Comparison of ENCODE assay signal across 27 cellular contexts in genomic region chr2:207090389-207090788, GRCh38.
DNase-seq lines count a peak whose midpoint lies in the region; ATAC-seq, FAIRE-seq and TF ChIP-seq lines count a peak whose summit lies in the region.
"Had no signal": no experiment of that assay in that cellular context is flagged by ENCODE, and none has a peak within 500 bp of the region (broad histone marks: within the 10 kb centered on the region; RNA-seq: fewer than 3 reads in every experiment).

No MANE protein-coding gene starts in this region.

- TF ChIP-seq CTCF in endothelial cell (IDR thresholded peaks at IDR 0.05; ENCODE audit: unreplicated experiment), result no peak

- ATAC-seq in activated naive CD8-positive, alpha-beta T cell treated with anti-CD3 and anti-CD28 coated beads, Interleukin-2, amount 50 U/mL, for 24 hours, result no peak
- peak; percentile 57 to 72 for ATAC-seq in stimulated activated naive B cell treated with anti-CD40 and anti-IgM and Interleukin-4, amounts not matched to agents 10 μg/mL and 1 μg/mL and 100 μg/mL, for 72 hours (replicated peaks)
- no peak for ATAC-seq in HG03378 (IDR thresholded peaks at IDR 0.05; ENCODE audit: unreplicated experiment)
- ATAC-seq: activated CD4-positive, CD25-positive, alpha-beta regulatory T cell treated with anti-CD3 and anti-CD28 coated beads, Interleukin-2, amount 50 U/mL, for 24 hours; activated CD8-positive, alpha-beta T cell treated with anti-CD3 and anti-CD28 coated beads for 36 hours had no signal

- no peak overlapping the region for H3K4me3 Mint-ChIP-seq in activated naive CD8-positive, alpha-beta T cell
- H3K4me3 Mint-ChIP-seq in activated naive CD8-positive, alpha-beta T cell treated with anti-CD3 and anti-CD28 coated beads, Interleukin-2, amount 50 U/mL, for 24 hours, result no peak overlapping the region
- peak overlapping the region; percentile 35 for H3K4me3 Mint-ChIP-seq in endothelial cell (ENCODE audit: unreplicated experiment)
- no peak overlapping the region for H3K4me3 Mint-ChIP-seq in stimulated activated naive B cell treated with anti-CD40 and anti-IgM and Interleukin-4, amounts not matched to agents 10 μg/mL and 1 μg/mL and 100 μg/mL, for 72 hours
- H3K4me3 Mint-ChIP-seq: activated CD8-positive, alpha-beta T cell treated with anti-CD3 and anti-CD28 coated beads for 36 hours had no signal

- peaks cover 21% of the 10 kb centered on the region; the same call in 1 of the 2 replicates for H3K36me3 ChIP-seq in HUES48 (ENCODE audit: control insufficient read depth, insufficient read depth, low read length)
- H3K36me3 ChIP-seq: breast epithelium had no signal

- no peak for FAIRE-seq in RCC 7860 (lab: Jason Lieb, UNC)
- FAIRE-seq: endometrium had no signal

- H3K27ac ChIP-seq in HUES48 (ENCODE audit: low read depth, low read length), result peak overlapping the region; percentile 17
- H3K27ac ChIP-seq: adrenal gland, breast epithelium, HL-60, lower lobe of right lung, RWPE1, skin epidermis had no signal

- H3K9me3 Mint-ChIP-seq in activated naive CD8-positive, alpha-beta T cell (ENCODE audit: low read depth), result no peaks in the 10 kb centered on the region
- H3K9me3 Mint-ChIP-seq in activated naive CD8-positive, alpha-beta T cell treated with anti-CD3 and anti-CD28 coated beads, Interleukin-2, amount 50 U/mL, for 24 hours, result peaks cover 7% of the 10 kb centered on the region
- no peaks in the 10 kb centered on the region for H3K9me3 Mint-ChIP-seq in endothelial cell (ENCODE audit: unreplicated experiment)
- peaks cover 4 to 5% of the 10 kb centered on the region in 2 donors for H3K9me3 Mint-ChIP-seq in stimulated activated naive B cell treated with anti-CD40 and anti-IgM and Interleukin-4, amounts not matched to agents 10 μg/mL and 1 μg/mL and 100 μg/mL, for 72 hours

- no peaks in the 10 kb centered on the region for H3K27me3 ChIP-seq in HUES48 (ENCODE audit: control insufficient read depth, insufficient read depth, low read length)
- H3K27me3 ChIP-seq: adrenal gland, BE2C, breast epithelium had no signal

- peak overlapping the region; percentile 31 for H3K27ac Mint-ChIP-seq in activated naive CD8-positive, alpha-beta T cell
- H3K27ac Mint-ChIP-seq in activated naive CD8-positive, alpha-beta T cell treated with anti-CD3 and anti-CD28 coated beads, Interleukin-2, amount 50 U/mL, for 24 hours, result no peak overlapping the region
- peak overlapping the region; percentile 91 for H3K27ac Mint-ChIP-seq in endothelial cell (ENCODE audit: unreplicated experiment)
- peak overlapping the region; percentile 32 for H3K27ac Mint-ChIP-seq in stimulated activated naive B cell treated with anti-CD40 and anti-IgM and Interleukin-4, amounts not matched to agents 10 μg/mL and 1 μg/mL and 100 μg/mL, for 72 hours
- H3K27ac Mint-ChIP-seq: activated CD8-positive, alpha-beta T cell treated with anti-CD3 and anti-CD28 coated beads for 36 hours had no signal

- H3K9me3 ChIP-seq in HUES48 (ENCODE audit: control insufficient read depth, insufficient read depth, low read length), result no peaks in the 10 kb centered on the region
- H3K9me3 ChIP-seq: adrenal gland, BE2C, breast epithelium, Caco-2, lower lobe of right lung had no signal

- peaks cover 25% of the 10 kb centered on the region for H3K36me3 Mint-ChIP-seq in activated naive CD8-positive, alpha-beta T cell
- peaks cover 16% of the 10 kb centered on the region for H3K36me3 Mint-ChIP-seq in activated naive CD8-positive, alpha-beta T cell treated with anti-CD3 and anti-CD28 coated beads, Interleukin-2, amount 50 U/mL, for 24 hours (ENCODE audit: low read depth)
- peaks cover 41% of the 10 kb centered on the region for H3K36me3 Mint-ChIP-seq in endothelial cell (ENCODE audit: low read depth, unreplicated experiment)
- peaks cover 36 to 64% of the 10 kb centered on the region in 2 donors for H3K36me3 Mint-ChIP-seq in stimulated activated naive B cell treated with anti-CD40 and anti-IgM and Interleukin-4, amounts not matched to agents 10 μg/mL and 1 μg/mL and 100 μg/mL, for 72 hours

- H3K4me3 ChIP-seq in HUES48 (ENCODE audit: low read depth, low read length), result no peak overlapping the region
- H3K4me3 ChIP-seq: adrenal gland, breast epithelium, lower lobe of right lung, skin epidermis had no signal

- H3K27me3 Mint-ChIP-seq in activated naive CD8-positive, alpha-beta T cell, result no peaks in the 10 kb centered on the region
- no peaks in the 10 kb centered on the region for H3K27me3 Mint-ChIP-seq in activated naive CD8-positive, alpha-beta T cell treated with anti-CD3 and anti-CD28 coated beads, Interleukin-2, amount 50 U/mL, for 24 hours
- peaks cover 12% of the 10 kb centered on the region for H3K27me3 Mint-ChIP-seq in endothelial cell (ENCODE audit: unreplicated experiment)
- no peaks in the 10 kb centered on the region for H3K27me3 Mint-ChIP-seq in stimulated activated naive B cell treated with anti-CD40 and anti-IgM and Interleukin-4, amounts not matched to agents 10 μg/mL and 1 μg/mL and 100 μg/mL, for 72 hours
- H3K27me3 Mint-ChIP-seq: activated CD8-positive, alpha-beta T cell treated with anti-CD3 and anti-CD28 coated beads for 36 hours had no signal

- DNase-seq in activated naive CD8-positive, alpha-beta T cell treated with anti-CD3 and anti-CD28 coated beads, Interleukin-2, amount 50 U/mL, for 24 hours, result no peak
- DNase-seq in endothelial cell (ENCODE audit: low spot score) (no peak), RCC 7860 (ENCODE audit: low spot score) (no peak), DMS 273 treated with DMSO at 0.1 percent for 48 hours (lab: John Stamatoyannopoulos, UW) (no peak)
- DNase-seq in stimulated activated naive B cell treated with anti-CD40 and anti-IgM and Interleukin-4, amounts not matched to agents 10 μg/mL and 1 μg/mL and 100 μg/mL, for 72 hours, result no peak
- DNase-seq: activated CD8-positive, alpha-beta T cell treated with anti-CD3 and anti-CD28 coated beads for 36 hours; activated gamma-delta T cell; activated T-cell treated with anti-CD3 and anti-CD28 coated beads, Interleukin-2, amount 50 U/mL, for 1 hour; adrenal gland; BE2C; Caco-2; cortex of kidney; H7; islet precursor cell; lower lobe of right lung; NCI-H1092; NCI-H187 treated with DMSO at 0.1 percent for 48 hours; NCI-H774 had no signal

- peaks cover 58% of the 10 kb centered on the region for H3K4me1 Mint-ChIP-seq in activated naive CD8-positive, alpha-beta T cell (ENCODE audit: low read depth)
- peaks cover 41% of the 10 kb centered on the region for H3K4me1 Mint-ChIP-seq in activated naive CD8-positive, alpha-beta T cell treated with anti-CD3 and anti-CD28 coated beads, Interleukin-2, amount 50 U/mL, for 24 hours
- peaks cover 85% of the 10 kb centered on the region for H3K4me1 Mint-ChIP-seq in endothelial cell (ENCODE audit: unreplicated experiment)
- H3K4me1 Mint-ChIP-seq in stimulated activated naive B cell treated with anti-CD40 and anti-IgM and Interleukin-4, amounts not matched to agents 10 μg/mL and 1 μg/mL and 100 μg/mL, for 72 hours, result peaks cover 30 to 44% of the 10 kb centered on the region in 2 donors

- H3K4me1 ChIP-seq in HUES48 (ENCODE audit: control insufficient read depth, insufficient read depth, low read length), result peaks cover 60% of the 10 kb centered on the region
- H3K4me1 ChIP-seq: breast epithelium, Caco-2 had no signal

- H3K9ac ChIP-seq in HUES48 (ENCODE audit: low read depth, low read length), result no peak overlapping the region

Comparison
In these comparisons a context has a peak if more than half of its experiments do, and no peak if none do; other contexts are left out.
1. ATAC-seq: peak in stimulated activated naive B cell treated with anti-CD40 and anti-IgM and Interleukin-4, amounts not matched to agents 10 μg/mL and 1 μg/mL and 100 μg/mL, for 72 hours (2 of 2); none in activated naive CD8-positive, alpha-beta T cell treated with anti-CD3 and anti-CD28 coated beads, Interleukin-2, amount 50 U/mL, for 24 hours (single experiment) and HG03378 (single experiment).